8 cellular contexts compared by ENCODE assay signal in genomic region chr17:45431531-45432404, GRCh38.
DNase-seq lines count a peak whose midpoint lies in the region; FAIRE-seq and TF ChIP-seq lines count a peak whose summit lies in the region.

No MANE protein-coding gene starts in this region.

- H3K36me3 ChIP-seq in HUES6 (ENCODE audit: control insufficient read depth, insufficient read depth, low read length) (no peaks in the 10 kb centered on the region), neuron (ENCODE audit: insufficient read depth, low read length) (peaks cover 7% of the 10 kb centered on the region), tibial artery (peaks cover 12 to 27% (median 22%) of the 10 kb centered on the region in 3 donors)

- no peak for FAIRE-seq in RCC 7860 (lab: Jason Lieb, UNC)

- peak overlapping the region; percentile 27 for H2AFZ ChIP-seq in neuron (ENCODE audit: low read depth, low read length)

- H3K27me3 ChIP-seq in HUES6 (ENCODE audit: control insufficient read depth, insufficient read depth, low read length) (peaks cover 67% of the 10 kb centered on the region), neuron (ENCODE audit: insufficient read depth, low read length) (peaks cover 56% of the 10 kb centered on the region), tibial artery (peaks cover 0 to 70% of the 10 kb centered on the region in 2 donors)

- H3K4me3 ChIP-seq in HUES6 (ENCODE audit: low read depth, low read length) (peak overlapping the region; percentile 86), neuron (ENCODE audit: low read length) (peak overlapping the region; percentile 48), tibial artery (peak overlapping the region; percentile 41 to 50)

- DNase-seq in AML-193 (lab: John Stamatoyannopoulos, UW) (peak; percentile 61 to 69), GM19238 (ENCODE audit: insufficient read length, low spot score) (peak; percentile 98), RCC 7860 (ENCODE audit: low spot score) (peak; percentile 31), activated T-helper 1 cell treated with Interleukin-2 at 50 U/mL for 16 hours (ENCODE audit: low read depth) (peak; percentile 52), fibroblast of peridontal ligament (ENCODE audit: extremely low read depth) (peak; percentile 8), tibial artery (peak in 1 of 2 donors; percentile 57)

- peaks cover 29% of the 10 kb centered on the region for H3K4me1 ChIP-seq in HUES6 (ENCODE audit: control insufficient read depth, insufficient read depth, low read length)
- H3K4me1 ChIP-seq in neuron (ENCODE audit: insufficient read depth, low read length) = peaks cover 22% of the 10 kb centered on the region
- peaks cover 4 to 61% (median 45%) of the 10 kb centered on the region in 4 donors for H3K4me1 ChIP-seq in tibial artery

- H3K9me3 ChIP-seq in HUES6 (ENCODE audit: control insufficient read depth, insufficient read depth, low read depth, low read length) (no peaks in the 10 kb centered on the region), neuron (ENCODE audit: low read length) (no peaks in the 10 kb centered on the region), tibial artery (no peaks in the 10 kb centered on the region)

- intact Hi-C loops in tibial artery (cut with DNase I; ENCODE audit: low total_unique reads) = no loop called here

- H3K27ac ChIP-seq in HUES6 (ENCODE audit: low read depth, low read length) (no peak overlapping the region), tibial artery (peak overlapping the region in 1 of 2 donors; percentile 8)

- no peak for TF ChIP-seq CTCF in tibial artery (IDR thresholded peaks at IDR 0.05)

- H3K9ac ChIP-seq in HUES6 (ENCODE audit: low read length) = peak overlapping the region; percentile 23
